9 cellular contexts compared by ENCODE assay signal in genomic region chr12:56468216-56469006, GRCh38. TPM values are rescaled to one million over a fixed set of nuclear protein-coding genes. Genes with fewer than 3 reads are reported as not detected.
DNase-seq lines count a peak whose midpoint lies in the region; ATAC-seq, FAIRE-seq and TF ChIP-seq lines count a peak whose summit lies in the region.
"Had no signal": no experiment of that assay in that cellular context is flagged by ENCODE, and none has a peak within 500 bp of the region (broad histone marks: within the 10 kb centered on the region; RNA-seq: fewer than 3 reads in every experiment).

SPRYD4 (plus strand) TSS chr12:56468578; CDS start chr12:56468592, 14 bp downstream.

- H3K36me3 ChIP-seq in BE2C: peaks cover 5% of the 10 kb centered on the region; the same call in 1 of the 2 replicates
- no peaks in the 10 kb centered on the region for H3K36me3 ChIP-seq in colonic mucosa
- H3K36me3 ChIP-seq in left lung: peaks cover 0 to 6% of the 10 kb centered on the region in 2 donors

- H3K9me3 ChIP-seq in BE2C (no peaks in the 10 kb centered on the region), colonic mucosa (no peaks in the 10 kb centered on the region), left lung (no peaks in the 10 kb centered on the region)

- TF ChIP-seq CTCF in BE2C (IDR thresholded peaks at IDR 0.05; ENCODE audit: low read depth, low read length) (peak; percentile 39), colonic mucosa (IDR thresholded peaks at IDR 0.05) (peak; percentile 25), left lung (IDR thresholded peaks at IDR 0.05) (no peak)

- ATAC-seq in HG03442 (IDR thresholded peaks at IDR 0.05; ENCODE audit: unreplicated experiment) (peak; percentile 85), left lung (peak; percentile 96)

- H3K4me1 ChIP-seq in BE2C (0 out of 2 replicates have a peak, but pooled peaks cover 2% of the 10 kb centered on the region), colonic mucosa (peaks cover 5% of the 10 kb centered on the region), left lung (peaks cover 11 to 36% of the 10 kb centered on the region in 2 donors)

- intact Hi-C loops in colonic mucosa (cut with DNase I) (no loop called here), left lung (cut with DNase I) (no loop called here)

- H3K27me3 ChIP-seq in BE2C (no peaks in the 10 kb centered on the region), colonic mucosa (no peaks in the 10 kb centered on the region), left lung (no peaks in the 10 kb centered on the region)

- peak; percentile 95 for DNase-seq in BE2C
- DNase-seq in GM19239 (ENCODE audit: insufficient read length, low spot score): peak; percentile 77
- peak; percentile 91 for DNase-seq in NCI-H510A treated with DMSO at 0.1 percent for 48 hours (lab: John Stamatoyannopoulos, UW)
- peak; percentile 94 for DNase-seq in activated CD4-positive, alpha-beta T cell treated with anti-CD3 and anti-CD28 coated beads for 4 hours
- DNase-seq in colonic mucosa: peak; percentile 94
- peak; percentile 94 to 97 for DNase-seq in left lung
- DNase-seq in stimulated activated CD4-positive, alpha-beta T cell treated with anti-CD3 and anti-CD28 coated beads, Interleukin-2, amount 100 ng/mL, for 4 hours (ENCODE audit: low read depth): peak; percentile 93

- H3K9ac ChIP-seq in colonic mucosa (ENCODE audit: low read depth in 2 of 2, low read length in 2 of 2): peak within 1 kb of the TSS; percentile 75 to 93

- H3K4me3 ChIP-seq in BE2C (ENCODE audit: low read depth, low read length) (peak within 1 kb of the TSS; percentile 96), colonic mucosa (peak within 1 kb of the TSS; percentile 90), left lung (peak within 1 kb of the TSS; percentile 55 to 72)

- peak within 1 kb of the TSS; percentile 87 for H3K27ac ChIP-seq in colonic mucosa
- H3K27ac ChIP-seq in left lung: peak within 1 kb of the TSS; percentile 92 to 93

- peak; percentile 83 for FAIRE-seq in GM19239 (lab: Jason Lieb, UNC)
- FAIRE-seq: endometrium had no signal

RNA-seq across cellular contexts. Expression of gene SPRYD4, which starts in this region (rescaled TPM):
- 3.3 TPM for polyA plus RNA-seq in BE2C (2012; ENCODE audit: insufficient read depth, insufficient read length, low read depth)
- 1 to 10 TPM; 4.0 to 4.2 TPM for total RNA-seq in colonic mucosa
- 1 to 10 TPM; 2.5 to 3.3 TPM for total RNA-seq in left lung

Comparison
In these comparisons a context has a peak if more than half of its experiments do, and no peak if none do; other contexts are left out.
1. Peak in every context shown above with its lines: DNase-seq, ATAC-seq, H3K4me3 ChIP-seq and H3K27ac ChIP-seq.
2. CTCF ChIP-seq: peak in BE2C (single experiment) and colonic mucosa (single experiment); none in left lung (0 of 2).